In genomic region chr1:167033646-167034045, GRCh38 we compare ENCODE assay signal across 19 cellular contexts. TPM values are rescaled to one million over a fixed set of nuclear protein-coding genes. Genes with fewer than 3 reads are reported as not detected.
"Had no signal": no experiment of that assay in that cellular context is flagged by ENCODE, and none has a peak within 500 bp of the region (broad histone marks: within the 10 kb centered on the region; RNA-seq: fewer than 3 reads in every experiment).

No MANE protein-coding gene starts in this region.

- H3K27ac ChIP-seq: esophagus squamous epithelium, thyroid gland had no signal

- DNase-seq: activated CD4-positive, alpha-beta T cell treated with anti-CD3 and anti-CD28 coated beads for 36 hours; activated CD4-positive, alpha-beta T cell treated with anti-CD3 and anti-CD28 coated beads, Interleukin-2, amount 50 U/mL, for 48 hours; activated gamma-delta T cell treated with Interleukin-2 at 50 U/mL for 16 hours; effector memory CD8-positive, alpha-beta T cell; esophagus squamous epithelium; mammary epithelial cell; midbrain; nephron progenitor cell; nucleus accumbens; stimulated activated CD4-positive, alpha-beta T cell treated with anti-CD3 and anti-CD28 coated beads, Interleukin-12 subunit alpha, Interleukin-12 subunit beta, amount 100 ng/mL, for 4 hours; stimulated activated CD4-positive, alpha-beta T cell treated with anti-CD3 and anti-CD28 coated beads, Interleukin-1b, Interleukin-23, amount 100 ng/mL, for 48 hours; stimulated activated CD8-positive, alpha-beta memory T cell treated with anti-CD3 and anti-CD28 coated beads, Interleukin-4, amount 100 ng/mL, for 48 hours; stimulated activated naive CD4-positive, alpha-beta T cell treated with Interleukin-2 at 50 U/mL for 16 hours; thyroid gland had no signal

- ATAC-seq: activated CD4-positive, alpha-beta T cell treated with anti-CD3 and anti-CD28 coated beads for 36 hours; activated naive CD4-positive, alpha-beta T cell treated with anti-CD3 and anti-CD28 coated beads, Interleukin-2, amount 50 U/mL, for 72 hours; effector memory CD8-positive, alpha-beta T cell had no signal

- H3K4me3 Mint-ChIP-seq: activated CD4-positive, alpha-beta T cell treated with anti-CD3 and anti-CD28 coated beads for 36 hours; effector memory CD8-positive, alpha-beta T cell; nephron progenitor cell; T-helper 2 cell treated with Interferon-gamma antibody and Interleukin-4, amounts not matched to agents 5 μg/mL and 100 μg/mL, for 36 hours had no signal

- H3K4me3 ChIP-seq: esophagus squamous epithelium, thyroid gland had no signal

- H3K27me3 ChIP-seq: thyroid gland had no signal

- H3K36me3 Mint-ChIP-seq: activated naive CD4-positive, alpha-beta T cell treated with anti-CD3 and anti-CD28 coated beads, Interleukin-2, amount 50 U/mL, for 72 hours had no signal

- H3K9me3 ChIP-seq: esophagus squamous epithelium, thyroid gland had no signal

- FAIRE-seq: TTC549 had no signal

- H3K4me1 Mint-ChIP-seq: activated CD4-positive, alpha-beta T cell treated with anti-CD3 and anti-CD28 coated beads for 36 hours; nephron progenitor cell had no signal

- H3K4me1 ChIP-seq: esophagus squamous epithelium, thyroid gland had no signal

- H3K27ac Mint-ChIP-seq: activated CD4-positive, alpha-beta T cell treated with anti-CD3 and anti-CD28 coated beads for 36 hours; activated naive CD4-positive, alpha-beta T cell treated with anti-CD3 and anti-CD28 coated beads, Interleukin-2, amount 50 U/mL, for 72 hours; effector memory CD8-positive, alpha-beta T cell; nephron progenitor cell; T-helper 2 cell treated with Interferon-gamma antibody and Interleukin-4, amounts not matched to agents 5 μg/mL and 100 μg/mL, for 36 hours had no signal

- H3K9me3 Mint-ChIP-seq: activated naive CD4-positive, alpha-beta T cell treated with anti-CD3 and anti-CD28 coated beads, Interleukin-2, amount 50 U/mL, for 72 hours; effector memory CD8-positive, alpha-beta T cell; T-helper 2 cell treated with Interferon-gamma antibody and Interleukin-4, amounts not matched to agents 5 μg/mL and 100 μg/mL, for 36 hours had no signal

- H3K36me3 ChIP-seq: esophagus squamous epithelium, thyroid gland had no signal

RNA-seq across cellular contexts. Expression of gene MAEL, which starts 44.6 kb away (rescaled TPM):
- total RNA-seq: activated naive CD4-positive, alpha-beta T cell treated with anti-CD3 and anti-CD28 coated beads, Interleukin-2, amount 50 U/mL, for 72 hours; dermis microvascular lymphatic vessel endothelial cell; esophagus squamous epithelium; mammary epithelial cell; myocyte had no signal
- polyA plus RNA-seq: mammary epithelial cell had no signal

RNA-seq across cellular contexts. Expression of gene GPA33, which starts 56.5 kb away (rescaled TPM):
- total RNA-seq: dermis microvascular lymphatic vessel endothelial cell, esophagus squamous epithelium, mammary epithelial cell, myocyte, thyroid gland had no signal
- polyA plus RNA-seq: mammary epithelial cell had no signal

RNA-seq across cellular contexts. Expression of gene ILDR2, which starts 58.3 kb away (rescaled TPM):
- total RNA-seq: dermis microvascular lymphatic vessel endothelial cell, mammary epithelial cell had no signal
